ENCODE assay signal across 1 cellular context in the genomic region with DNA sequence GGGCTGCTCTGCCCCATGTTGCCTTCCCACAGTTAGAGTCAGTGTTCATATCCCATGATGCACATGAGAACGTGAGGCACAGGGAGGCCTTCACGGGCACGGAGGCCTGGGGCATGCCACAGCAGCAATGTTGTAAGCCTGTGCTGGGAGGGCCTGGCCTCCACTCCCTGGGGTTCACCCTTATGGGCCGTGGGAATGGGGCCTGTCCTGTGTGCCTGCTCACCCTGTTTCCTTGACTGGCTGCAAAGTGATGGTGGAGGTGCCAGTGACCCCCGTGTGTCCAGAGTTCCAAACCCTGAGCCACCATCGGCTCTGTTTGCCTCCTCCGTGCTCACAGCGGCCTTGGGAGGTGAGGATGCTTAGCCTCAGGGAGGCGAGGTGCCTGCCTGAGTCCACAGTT.
TF ChIP-seq lines count a peak whose summit lies in the region.

No MANE protein-coding gene starts in this region.

TF ChIP-seq in K562, 482 proteins besides CTCF, POLR2A, EP300 and RAD21:
- TF ChIP-seq POLR2G (IDR thresholded peaks at IDR 0.05; ENCODE audit: low read depth, low read length) (peak; percentile 40), ZNF592 (IDR thresholded peaks at IDR 0.05) (no peak), RBFOX2 (IDR thresholded peaks at IDR 0.05; ENCODE audit: low read depth, low read length) (peak; percentile 21; the same call in 1 of the 2 replicates)
- TF ChIP-seq, protein P1, sequence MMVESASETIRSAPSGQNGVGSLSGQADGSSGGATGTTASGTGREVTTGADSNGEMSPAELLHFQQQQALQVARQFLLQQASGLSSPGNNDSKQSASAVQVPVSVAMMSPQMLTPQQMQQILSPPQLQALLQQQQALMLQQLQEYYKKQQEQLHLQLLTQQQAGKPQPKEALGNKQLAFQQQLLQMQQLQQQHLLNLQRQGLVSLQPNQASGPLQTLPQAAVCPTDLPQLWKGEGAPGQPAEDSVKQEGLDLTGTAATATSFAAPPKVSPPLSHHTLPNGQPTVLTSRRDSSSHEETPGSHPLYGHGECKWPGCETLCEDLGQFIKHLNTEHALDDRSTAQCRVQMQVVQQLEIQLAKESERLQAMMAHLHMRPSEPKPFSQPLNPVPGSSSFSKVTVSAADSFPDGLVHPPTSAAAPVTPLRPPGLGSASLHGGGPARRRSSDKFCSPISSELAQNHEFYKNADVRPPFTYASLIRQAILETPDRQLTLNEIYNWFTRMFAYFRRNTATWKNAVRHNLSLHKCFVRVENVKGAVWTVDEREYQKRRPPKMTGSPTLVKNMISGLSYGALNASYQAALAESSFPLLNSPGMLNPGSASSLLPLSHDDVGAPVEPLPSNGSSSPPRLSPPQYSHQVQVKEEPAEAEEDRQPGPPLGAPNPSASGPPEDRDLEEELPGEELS (CRISPR knock-in tag; IDR thresholded peaks at IDR 0.05; ENCODE audit: borderline replicate concordance) = no peak
